Comparison of ENCODE assay signal across 1 cellular context in genomic region chr2:48295421-48295820, GRCh38.
TF ChIP-seq lines count a peak whose summit lies in the region.

No MANE protein-coding gene starts in this region.

TF ChIP-seq in K562, 482 proteins besides CTCF, POLR2A, EP300 and RAD21:
- TF ChIP-seq ATF1 (CRISPR knock-in tag; IDR thresholded peaks at IDR 0.05) = no peak
- no peak for TF ChIP-seq ATF1 (tag; IDR thresholded peaks at IDR 0.05)
- TF ChIP-seq TCF7 (IDR thresholded peaks at IDR 0.05; ENCODE audit: borderline replicate concordance) = no peak
- no peak for TF ChIP-seq ZNF175 (CRISPR knock-in tag; IDR thresholded peaks at IDR 0.05; ENCODE audit: low read depth)
- TF ChIP-seq SAP30 (IDR thresholded peaks at IDR 0.05; ENCODE audit: borderline replicate concordance, insufficient read depth, low read depth, low read length, poor library complexity, severe bottlenecking) = no peak
- TF ChIP-seq KLF16 (IDR thresholded peaks at IDR 0.05) = no peak
- TF ChIP-seq ATF2 (CRISPR knock-in tag; IDR thresholded peaks at IDR 0.05) = no peak
- no peak for TF ChIP-seq ZNF24 (IDR thresholded peaks at IDR 0.05)
- TF ChIP-seq CAMTA2 (CRISPR knock-in tag; conservative IDR thresholded peaks at IDR 0.05) = no peak
- no peak for TF ChIP-seq ZNF717 (CRISPR knock-in tag; IDR thresholded peaks at IDR 0.05)
- TF ChIP-seq, protein P1, sequence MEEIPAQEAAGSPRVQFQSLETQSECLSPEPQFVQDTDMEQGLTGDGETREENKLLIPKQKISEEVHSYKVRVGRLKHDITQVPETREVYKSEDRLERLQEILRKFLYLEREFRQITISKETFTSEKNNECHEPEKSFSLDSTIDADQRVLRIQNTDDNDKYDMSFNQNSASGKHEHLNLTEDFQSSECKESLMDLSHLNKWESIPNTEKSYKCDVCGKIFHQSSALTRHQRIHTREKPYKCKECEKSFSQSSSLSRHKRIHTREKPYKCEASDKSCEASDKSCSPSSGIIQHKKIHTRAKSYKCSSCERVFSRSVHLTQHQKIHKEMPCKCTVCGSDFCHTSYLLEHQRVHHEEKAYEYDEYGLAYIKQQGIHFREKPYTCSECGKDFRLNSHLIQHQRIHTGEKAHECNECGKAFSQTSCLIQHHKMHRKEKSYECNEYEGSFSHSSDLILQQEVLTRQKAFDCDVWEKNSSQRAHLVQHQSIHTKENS (CRISPR knock-in tag; IDR thresholded peaks at IDR 0.05) = no peak
- TF ChIP-seq IRF9 (tag; IDR thresholded peaks at IDR 0.05) = no peak
- TF ChIP-seq FOXK2 (conservative IDR thresholded peaks at IDR 0.05 in 1 of 2, IDR thresholded peaks at IDR 0.05 in 1 of 2; ENCODE audit: low read depth in 2 of 2) = no peak
- TF ChIP-seq SREBF1 (IDR thresholded peaks at IDR 0.05; ENCODE audit: borderline replicate concordance, low read depth, low read length) = no peak
- no peak for TF ChIP-seq ILK (tag; IDR thresholded peaks at IDR 0.05; ENCODE audit: borderline replicate concordance, low read depth)
- TF ChIP-seq NCOA4 (IDR thresholded peaks at IDR 0.05; ENCODE audit: partially characterized antibody) = no peak
- TF ChIP-seq ZNF41 (CRISPR knock-in tag; conservative IDR thresholded peaks at IDR 0.05) = no peak
- no peak for TF ChIP-seq POLR2B (IDR thresholded peaks at IDR 0.05; ENCODE audit: low read depth, partially characterized antibody)
- no peak for TF ChIP-seq ARID1B (IDR thresholded peaks at IDR 0.05)
- no peak for TF ChIP-seq ZZZ3 (IDR thresholded peaks at IDR 0.05)
TF ChIP-seq in K562: peak in this region for 0.
